In the genomic region with DNA sequence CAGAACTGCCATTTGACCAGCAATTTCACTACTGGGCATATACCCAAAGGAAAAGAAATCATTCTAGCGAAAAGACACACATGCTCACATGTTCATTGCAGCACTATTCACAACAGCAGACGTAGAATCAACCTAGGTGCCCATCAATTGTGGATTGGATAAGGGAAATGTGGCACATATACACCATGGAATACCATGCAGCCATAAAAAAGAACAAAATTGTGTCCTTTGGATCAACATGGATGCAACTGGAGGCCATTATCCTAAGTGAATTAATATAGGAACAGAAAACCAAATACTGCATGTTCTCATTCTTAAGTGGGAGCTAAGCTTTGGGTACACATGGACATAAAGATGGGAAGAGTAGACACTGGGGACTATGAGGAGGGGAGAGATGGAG, we compare ENCODE assay signal across 8 cellular contexts. TPM values are rescaled to one million over a fixed set of nuclear protein-coding genes. Genes with fewer than 3 reads are reported as not detected.
"Had no signal": no experiment of that assay in that cellular context is flagged by ENCODE, and none has a peak within 500 bp of the region (broad histone marks: within the 10 kb centered on the region; RNA-seq: fewer than 3 reads in every experiment).

No MANE protein-coding gene starts in this region.

- H3K4me2 ChIP-seq: KMS-11 had no signal

- DNase-seq: IMR-90, KBM-7, KG1 had no signal

- H3K9ac ChIP-seq: KMS-11 had no signal

- FAIRE-seq: HepG2, HTR-8/SVneo had no signal

- ATAC-seq: HepG2 had no signal

- H3K27ac ChIP-seq: HL-60, KMS-11 had no signal

RNA-seq across cellular contexts. Expression of gene RAET1E, which starts 16.1 kb away (rescaled TPM):
- total RNA-seq: HepG2, IMR-90 had no signal
- polyA plus RNA-seq: HepG2, IgD-negative memory B cell, IMR-90 had no signal

RNA-seq across cellular contexts. Expression of gene RAET1G, which starts 41.1 kb away (rescaled TPM):
- total RNA-seq: HepG2 had no signal
- polyA plus RNA-seq: HepG2, IgD-negative memory B cell had no signal

RNA-seq across cellular contexts. Expression of gene ULBP2, which starts 60.0 kb away (rescaled TPM):
- total RNA-seq: HepG2 had no signal
- polyA plus RNA-seq: HepG2 had no signal
